ENCODE assay signal across 18 cellular contexts in genomic region chr6:93684339-93684738, GRCh38.
"Had no signal": no experiment of that assay in that cellular context is flagged by ENCODE, and none has a peak within 500 bp of the region (broad histone marks: within the 10 kb centered on the region; RNA-seq: fewer than 3 reads in every experiment).

No MANE protein-coding gene starts in this region.

- H3K27ac ChIP-seq: body of pancreas, heart left ventricle, pancreas, thyroid gland, vagina had no signal

- H3K4me3 ChIP-seq: body of pancreas, heart left ventricle, lung, pancreas, thyroid gland, vagina had no signal

- H3K36me3 ChIP-seq: heart left ventricle, pancreas, thyroid gland, vagina had no signal

- ATAC-seq: activated CD4-positive, CD25-positive, alpha-beta regulatory T cell treated with anti-CD3 and anti-CD28 coated beads, Interleukin-2, amount 50 U/mL, for 24 hours; body of pancreas; heart left ventricle; left cardiac atrium; naive thymus-derived CD4-positive, alpha-beta T cell; pancreas; stimulated activated memory B cell treated with anti-CD40 and anti-IgM and Interleukin-4, amounts not matched to agents 10 μg/mL and 1 μg/mL and 100 μg/mL, for 72 hours had no signal

- H3K9me3 ChIP-seq: body of pancreas, pancreas, thyroid gland, vagina had no signal

- H3K27me3 ChIP-seq: body of pancreas, heart left ventricle, pancreas, thyroid gland, vagina had no signal

- DNase-seq: activated CD4-positive, alpha-beta T cell treated with anti-CD3 and anti-CD28 coated beads, Interleukin-2, amount 50 U/mL, for 1 hour; activated CD8-positive, alpha-beta memory T cell treated with anti-CD3 and anti-CD28 coated beads for 24 hours; activated naive CD8-positive, alpha-beta T cell treated with anti-CD3 and anti-CD28 coated beads for 36 hours; amygdala; body of pancreas; caudate nucleus; effector CD8-positive, alpha-beta T cell; foreskin melanocyte; heart left ventricle; left cardiac atrium; midbrain; naive thymus-derived CD4-positive, alpha-beta T cell; pancreas; thyroid gland had no signal

- H3K4me1 ChIP-seq: body of pancreas, heart left ventricle, pancreas, thyroid gland, vagina had no signal
